In genomic region chr14:57848786-57849185, GRCh38 we compare ENCODE assay signal across 1 cellular context.
TF ChIP-seq lines count a peak whose summit lies in the region.

No MANE protein-coding gene starts in this region.

TF ChIP-seq in GM23338, 12 proteins besides CTCF, POLR2A, EP300 and RAD21 (continued from another document):
- TF ChIP-seq ZNF462 (CRISPR knock-in tag; IDR thresholded peaks at IDR 0.05) = no peak
- TF ChIP-seq EZH2phosphoT487 (IDR thresholded peaks at IDR 0.05; ENCODE audit: unreplicated experiment) = no peak
- TF ChIP-seq STAT1 (IDR thresholded peaks at IDR 0.05; ENCODE audit: unreplicated experiment) = no peak
- TF ChIP-seq JUNB (IDR thresholded peaks at IDR 0.05; ENCODE audit: unreplicated experiment) = no peak
- no peak for TF ChIP-seq NANOG (IDR thresholded peaks at IDR 0.05; ENCODE audit: borderline replicate concordance)
- TF ChIP-seq POLR2AphosphoS5 (IDR thresholded peaks at IDR 0.05; ENCODE audit: low read depth) = no peak
- no peak for TF ChIP-seq ZNF114 (CRISPR knock-in tag; IDR thresholded peaks at IDR 0.05)
- no peak for TF ChIP-seq REST (IDR thresholded peaks at IDR 0.05; ENCODE audit: unreplicated experiment)
- no peak for TF ChIP-seq EZH2 (IDR thresholded peaks at IDR 0.05; ENCODE audit: low read depth, unreplicated experiment)
- TF ChIP-seq, protein P1, sequence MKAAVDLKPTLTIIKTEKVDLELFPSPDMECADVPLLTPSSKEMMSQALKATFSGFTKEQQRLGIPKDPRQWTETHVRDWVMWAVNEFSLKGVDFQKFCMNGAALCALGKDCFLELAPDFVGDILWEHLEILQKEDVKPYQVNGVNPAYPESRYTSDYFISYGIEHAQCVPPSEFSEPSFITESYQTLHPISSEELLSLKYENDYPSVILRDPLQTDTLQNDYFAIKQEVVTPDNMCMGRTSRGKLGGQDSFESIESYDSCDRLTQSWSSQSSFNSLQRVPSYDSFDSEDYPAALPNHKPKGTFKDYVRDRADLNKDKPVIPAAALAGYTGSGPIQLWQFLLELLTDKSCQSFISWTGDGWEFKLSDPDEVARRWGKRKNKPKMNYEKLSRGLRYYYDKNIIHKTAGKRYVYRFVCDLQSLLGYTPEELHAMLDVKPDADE (IDR thresholded peaks at IDR 0.05) = no peak
